Comparison of ENCODE assay signal across 1 cellular context in genomic region chr19:44024900-44025216, GRCh38.
TF ChIP-seq lines count a peak whose summit lies in the region.

No MANE protein-coding gene starts in this region.

TF ChIP-seq in SK-N-SH, 30 proteins besides CTCF, POLR2A, EP300 and RAD21 (continued from another document):
- TF ChIP-seq IRF3 (IDR thresholded peaks at IDR 0.05; ENCODE audit: low read depth, low read length) (no peak), MEF2A (IDR thresholded peaks at IDR 0.05; ENCODE audit: borderline replicate concordance, low read depth) (no peak), ELF1 (IDR thresholded peaks at IDR 0.05) (no peak), FOXM1 (IDR thresholded peaks at IDR 0.05; ENCODE audit: low read depth) (no peak), ZBTB33 (IDR thresholded peaks at IDR 0.05; ENCODE audit: borderline replicate concordance, low read depth) (no peak), SIN3A (IDR thresholded peaks at IDR 0.05; ENCODE audit: borderline replicate concordance, low read depth, low read length) (no peak), MAX (IDR thresholded peaks at IDR 0.05; ENCODE audit: low read depth) (no peak), YY1 (IDR thresholded peaks at IDR 0.05; ENCODE audit: low read depth) (no peak), REST (IDR thresholded peaks at IDR 0.05; ENCODE audit: low read depth, low read length) (no peak), FOSL2 (IDR thresholded peaks at IDR 0.05; ENCODE audit: borderline replicate concordance, low read depth) (no peak), NFIC (IDR thresholded peaks at IDR 0.05; ENCODE audit: borderline replicate concordance) (no peak), RXRA (IDR thresholded peaks at IDR 0.05; ENCODE audit: borderline replicate concordance, low read depth) (no peak), TAF1 (IDR thresholded peaks at IDR 0.05; ENCODE audit: borderline replicate concordance, low read depth, low read length) (no peak), TEAD4 (IDR thresholded peaks at IDR 0.05; ENCODE audit: borderline replicate concordance, insufficient read depth) (no peak), JUND (IDR thresholded peaks at IDR 0.05) (no peak)
